ENCODE assay signal across 18 cellular contexts in the genomic region with DNA sequence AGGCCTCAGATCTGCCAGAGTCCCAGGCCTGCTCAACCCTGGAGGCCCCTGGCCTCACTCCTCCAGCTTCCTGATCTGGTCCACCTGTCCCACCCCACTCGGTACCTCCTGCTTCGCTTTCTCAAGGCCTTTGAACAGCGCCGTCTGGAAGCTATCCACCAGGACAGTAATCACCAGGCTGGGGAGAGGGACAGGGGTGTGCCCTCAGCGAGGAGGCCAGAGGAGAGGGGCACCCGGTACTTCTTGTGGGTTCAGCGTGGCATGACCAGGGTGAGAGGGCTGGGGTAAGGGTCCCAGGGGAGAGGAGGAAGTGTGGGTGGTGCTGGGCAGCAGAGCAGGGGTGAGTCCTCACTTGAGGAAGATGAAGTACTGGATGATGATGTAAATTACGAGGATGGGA. TPM values are rescaled to one million over a fixed set of nuclear protein-coding genes. Genes with fewer than 3 reads are reported as not detected.
DNase-seq lines count a peak whose midpoint lies in the region; ATAC-seq and TF ChIP-seq lines count a peak whose summit lies in the region.
"Had no signal": no experiment of that assay in that cellular context is flagged by ENCODE, and none has a peak within 500 bp of the region (broad histone marks: within the 10 kb centered on the region; RNA-seq: fewer than 3 reads in every experiment).

No MANE protein-coding gene starts in this region.

- H3K27me3 ChIP-seq in BLaER1: no peaks in the 10 kb centered on the region
- H3K27me3 ChIP-seq in osteoblast (ENCODE audit: insufficient read depth, low read length): no peaks in the 10 kb centered on the region

- DNase-seq in HFFc6: no peak
- peak; percentile 52 for DNase-seq in osteoblast (ENCODE audit: insufficient read length, low spot score, missing footprints)
- DNase-seq in activated naive CD4-positive, alpha-beta T cell treated with anti-CD3 and anti-CD28 coated beads, Interleukin-2, amount 10 ng/mL, durations not matched to agents 7 days and 5 days: no peak
- no peak for DNase-seq in activated T-cell treated with anti-CD3 and anti-CD28 coated beads, Interleukin-2, amount 50 U/mL, for 72 hours
- DNase-seq in NCI-H2029 treated with DMSO at 0.1 percent for 48 hours (lab: John Stamatoyannopoulos, UW): no peak
- DNase-seq in NK-92 treated with Interleukin-12 subunit alpha and Interleukin-12 subunit beta, amount 100 ng/mL, for 24 hours (lab: John Stamatoyannopoulos, UW): no peak
- DNase-seq: CD4-positive, alpha-beta T cell; DMS79 treated with DMSO at 0.1 percent for 48 hours; NCI-H1105; NCI-H187; NCI-H446; NCI-H774; SIG-M5 had no signal

- peaks cover 42% of the 10 kb centered on the region for H3K4me1 Mint-ChIP-seq in HFFc6 (ENCODE audit: low read depth)
- H3K4me1 Mint-ChIP-seq in activated T-helper 17 cell treated with anti-CD3 and anti-CD28 coated beads, Interleukin-2, amount 50 U/mL, for 72 hours: peaks cover 4% of the 10 kb centered on the region
- H3K4me1 Mint-ChIP-seq in activated naive CD4-positive, alpha-beta T cell treated with anti-CD3 and anti-CD28 coated beads, Interleukin-2, amount 10 ng/mL, durations not matched to agents 7 days and 5 days: peaks cover 16% of the 10 kb centered on the region
- peaks cover 12% of the 10 kb centered on the region for H3K4me1 Mint-ChIP-seq in activated T-cell treated with anti-CD3 and anti-CD28 coated beads, Interleukin-2, amount 50 U/mL, for 72 hours (ENCODE audit: low read depth)

- peak overlapping the region; percentile 78; the same call in 1 of the 2 replicates for H3K27ac Mint-ChIP-seq in HFFc6
- H3K27ac Mint-ChIP-seq in activated T-helper 17 cell treated with anti-CD3 and anti-CD28 coated beads, Interleukin-2, amount 50 U/mL, for 72 hours: peak overlapping the region; percentile 36
- no peak overlapping the region for H3K27ac Mint-ChIP-seq in activated naive CD4-positive, alpha-beta T cell treated with anti-CD3 and anti-CD28 coated beads, Interleukin-2, amount 10 ng/mL, durations not matched to agents 7 days and 5 days
- H3K27ac Mint-ChIP-seq in activated T-cell treated with anti-CD3 and anti-CD28 coated beads, Interleukin-2, amount 50 U/mL, for 72 hours: no peak overlapping the region
- H3K27ac Mint-ChIP-seq: CD4-positive, alpha-beta T cell had no signal

- H3K4me3 Mint-ChIP-seq in HFFc6: no peak overlapping the region
- peak overlapping the region; percentile 20 for H3K4me3 Mint-ChIP-seq in activated T-helper 17 cell treated with anti-CD3 and anti-CD28 coated beads, Interleukin-2, amount 50 U/mL, for 72 hours
- no peak overlapping the region for H3K4me3 Mint-ChIP-seq in activated naive CD4-positive, alpha-beta T cell treated with anti-CD3 and anti-CD28 coated beads, Interleukin-2, amount 10 ng/mL, durations not matched to agents 7 days and 5 days
- no peak overlapping the region for H3K4me3 Mint-ChIP-seq in activated T-cell treated with anti-CD3 and anti-CD28 coated beads, Interleukin-2, amount 50 U/mL, for 72 hours
- H3K4me3 Mint-ChIP-seq: CD4-positive, alpha-beta T cell had no signal

- TF ChIP-seq CTCF in HFFc6 (IDR thresholded peaks at IDR 0.05) (no peak), osteoblast (IDR thresholded peaks at IDR 0.05; ENCODE audit: extremely low read depth, low read depth, low read length) (no peak)

- ATAC-seq in activated T-helper 17 cell treated with anti-CD3 and anti-CD28 coated beads, Interleukin-2, amount 50 U/mL, for 72 hours (replicated peaks): no peak
- no peak for ATAC-seq in activated T-cell treated with anti-CD3 and anti-CD28 coated beads, Interleukin-2, amount 50 U/mL, for 72 hours (replicated peaks in 1 of 2)

- H3K36me3 ChIP-seq in BLaER1: no peaks in the 10 kb centered on the region
- H3K36me3 ChIP-seq in osteoblast (ENCODE audit: insufficient read depth, low read length): no peaks in the 10 kb centered on the region
- H3K36me3 ChIP-seq: HAP-1 had no signal

- H3K27ac ChIP-seq in BLaER1 (no peak overlapping the region), osteoblast (ENCODE audit: low read depth, low read length) (no peak overlapping the region)

- H3K4me2 ChIP-seq in BLaER1: peak overlapping the region; percentile 60
- H3K4me2 ChIP-seq in osteoblast (ENCODE audit: insufficient read depth, low read length): no peak overlapping the region

- H4K20me1 ChIP-seq in BLaER1: no peaks in the 10 kb centered on the region
- no peaks in the 10 kb centered on the region for H4K20me1 ChIP-seq in osteoblast (ENCODE audit: insufficient read depth, low read length)

- H3K9me3 Mint-ChIP-seq in HFFc6: no peaks in the 10 kb centered on the region
- no peaks in the 10 kb centered on the region for H3K9me3 Mint-ChIP-seq in activated T-helper 17 cell treated with anti-CD3 and anti-CD28 coated beads, Interleukin-2, amount 50 U/mL, for 72 hours
- no peaks in the 10 kb centered on the region for H3K9me3 Mint-ChIP-seq in activated naive CD4-positive, alpha-beta T cell treated with anti-CD3 and anti-CD28 coated beads, Interleukin-2, amount 10 ng/mL, durations not matched to agents 7 days and 5 days
- H3K9me3 Mint-ChIP-seq in activated T-cell treated with anti-CD3 and anti-CD28 coated beads, Interleukin-2, amount 50 U/mL, for 72 hours: no peaks in the 10 kb centered on the region
- H3K9me3 Mint-ChIP-seq: CD4-positive, alpha-beta T cell had no signal

- H2AFZ ChIP-seq in osteoblast (ENCODE audit: low read length): no peak overlapping the region

- H3K27me3 Mint-ChIP-seq in HFFc6 (ENCODE audit: insufficient read depth): no peaks in the 10 kb centered on the region; the same call in 1 of the 2 replicates
- peaks cover 5% of the 10 kb centered on the region for H3K27me3 Mint-ChIP-seq in activated T-helper 17 cell treated with anti-CD3 and anti-CD28 coated beads, Interleukin-2, amount 50 U/mL, for 72 hours
- peaks cover 42% of the 10 kb centered on the region for H3K27me3 Mint-ChIP-seq in activated naive CD4-positive, alpha-beta T cell treated with anti-CD3 and anti-CD28 coated beads, Interleukin-2, amount 10 ng/mL, durations not matched to agents 7 days and 5 days
- peaks cover 7% of the 10 kb centered on the region for H3K27me3 Mint-ChIP-seq in activated T-cell treated with anti-CD3 and anti-CD28 coated beads, Interleukin-2, amount 50 U/mL, for 72 hours (ENCODE audit: low read depth)

- H3K4me1 ChIP-seq in BLaER1 (peaks cover 38% of the 10 kb centered on the region), osteoblast (ENCODE audit: insufficient read depth, low read length) (peaks cover 29% of the 10 kb centered on the region)

- CTCF ChIA-PET in activated naive CD4-positive, alpha-beta T cell treated with anti-CD3 and anti-CD28 coated beads, Interleukin-2, amount 10 ng/mL, durations not matched to agents 7 days and 5 days (lab: Charles Lee): interaction anchor here (0.7 to 2.8 kb wide), 3 partner anchors 11 to 308 kb away, joined by 3 to 15 read pairs (median 4); a partner anchor contains a TSS

- no peak overlapping the region for H3K9ac ChIP-seq in BLaER1

- H3K4me3 ChIP-seq in BLaER1 (no peak overlapping the region), osteoblast (ENCODE audit: insufficient read depth, low read length) (no peak overlapping the region)
- H3K4me3 ChIP-seq: A549, HAP-1 had no signal

- H3K9me3 ChIP-seq in BLaER1 (no peaks in the 10 kb centered on the region), osteoblast (ENCODE audit: low read depth, low read length) (no peaks in the 10 kb centered on the region)
- H3K9me3 ChIP-seq: A549, HAP-1 had no signal

- no peaks in the 10 kb centered on the region for H3K36me3 Mint-ChIP-seq in HFFc6 (ENCODE audit: low read depth)
- H3K36me3 Mint-ChIP-seq in activated T-helper 17 cell treated with anti-CD3 and anti-CD28 coated beads, Interleukin-2, amount 50 U/mL, for 72 hours (ENCODE audit: low read depth): no peaks in the 10 kb centered on the region
- H3K36me3 Mint-ChIP-seq in activated naive CD4-positive, alpha-beta T cell treated with anti-CD3 and anti-CD28 coated beads, Interleukin-2, amount 10 ng/mL, durations not matched to agents 7 days and 5 days: no peaks in the 10 kb centered on the region
- H3K36me3 Mint-ChIP-seq in activated T-cell treated with anti-CD3 and anti-CD28 coated beads, Interleukin-2, amount 50 U/mL, for 72 hours (ENCODE audit: insufficient read depth in 2 of 2): no peaks in the 10 kb centered on the region

- H3K79me2 ChIP-seq in osteoblast (ENCODE audit: insufficient read depth, low read length): no peaks in the 10 kb centered on the region

RNA-seq across cellular contexts. Expression of a gene that starts 6.1 kb away (rescaled TPM):
- total RNA-seq in HFFc6 (2021; fragmentation: NEBNext Ultra II Directional; extraction: Animal tissue kit (Norgen Biotek cat#: 25700)): 1 to 10 TPM; 2.1 to 3.8 (median 2.7) TPM
- total RNA-seq in activated T-helper 17 cell treated with anti-CD3 and anti-CD28 coated beads, Interleukin-2, amount 50 U/mL, for 72 hours: 1 to 10 TPM in 1 of 2 donors, not detected in 1; 2.1 TPM
- not detected in 2 replicates for total RNA-seq in osteoblast
- under 1 TPM in 1 of 2 donors, not detected in 1; 0.49 TPM for total RNA-seq in activated T-cell treated with anti-CD3 and anti-CD28 coated beads, Interleukin-2, amount 50 U/mL, for 72 hours
- total RNA-seq: CD4-positive, alpha-beta T cell had no signal

RNA-seq across cellular contexts. Expression of a gene that starts 8.4 kb away (rescaled TPM):
- under 1 TPM in 2 of 6 experiments, not detected in 4; 0.33 to 0.83 TPM for total RNA-seq in HFFc6 (2021; fragmentation: NEBNext Ultra II Directional; extraction: Animal tissue kit (Norgen Biotek cat#: 25700))
- under 1 TPM in 1 of 2 donors, not detected in 1; 0.37 TPM for total RNA-seq in activated T-helper 17 cell treated with anti-CD3 and anti-CD28 coated beads, Interleukin-2, amount 50 U/mL, for 72 hours
- 1.8 and 2.9 TPM in 2 replicates for total RNA-seq in osteoblast
- total RNA-seq in activated T-cell treated with anti-CD3 and anti-CD28 coated beads, Interleukin-2, amount 50 U/mL, for 72 hours: under 1 TPM; 0.34 to 0.79 TPM
- total RNA-seq: CD4-positive, alpha-beta T cell; HT1080 had no signal

RNA-seq across cellular contexts. Expression of a gene that starts 17.9 kb away (rescaled TPM):
- total RNA-seq in HFFc6 (2021; fragmentation: NEBNext Ultra II Directional; extraction: Animal tissue kit (Norgen Biotek cat#: 25700)): 100 to 1,000 TPM; 257 to 337 (median 300) TPM
- total RNA-seq in activated T-helper 17 cell treated with anti-CD3 and anti-CD28 coated beads, Interleukin-2, amount 50 U/mL, for 72 hours: 100 to 1,000 TPM; 158 to 245 TPM
- 14.5 and 14.7 TPM in 2 replicates for total RNA-seq in osteoblast
- 100 to 1,000 TPM; 166 to 174 TPM for total RNA-seq in activated T-cell treated with anti-CD3 and anti-CD28 coated beads, Interleukin-2, amount 50 U/mL, for 72 hours

RNA-seq across cellular contexts. Expression of a gene that starts 18.3 kb away (rescaled TPM):
- 10 to 100 TPM; 28.6 to 36.8 (median 31.7) TPM for total RNA-seq in HFFc6 (2021; fragmentation: NEBNext Ultra II Directional; extraction: Animal tissue kit (Norgen Biotek cat#: 25700))
- 10 to 100 TPM; 47.6 to 66.3 TPM for total RNA-seq in activated T-helper 17 cell treated with anti-CD3 and anti-CD28 coated beads, Interleukin-2, amount 50 U/mL, for 72 hours
- total RNA-seq in osteoblast: 28.6 and 31.2 TPM in 2 replicates
- 10 to 100 TPM; 39.1 to 40.8 TPM for total RNA-seq in activated T-cell treated with anti-CD3 and anti-CD28 coated beads, Interleukin-2, amount 50 U/mL, for 72 hours

RNA-seq across cellular contexts. Expression of a gene that starts 28.7 kb away (rescaled TPM):
- under 1 TPM in 1 of 6 experiments, not detected in 5; 0.14 TPM for total RNA-seq in HFFc6 (2021; fragmentation: NEBNext Ultra II Directional; extraction: Animal tissue kit (Norgen Biotek cat#: 25700))
- under 1 TPM in 1 of 2 donors, not detected in 1; 0.45 TPM for total RNA-seq in activated T-helper 17 cell treated with anti-CD3 and anti-CD28 coated beads, Interleukin-2, amount 50 U/mL, for 72 hours
- total RNA-seq in osteoblast: not detected in 2 replicates
- total RNA-seq in activated T-cell treated with anti-CD3 and anti-CD28 coated beads, Interleukin-2, amount 50 U/mL, for 72 hours: under 1 TPM; 0.36 to 0.42 TPM
- total RNA-seq: CD4-positive, alpha-beta T cell; HT1080 had no signal

Comparison
In these comparisons a context has a peak if more than half of its experiments do, and no peak if none do; other contexts are left out.
1. H3K27ac Mint-ChIP-seq: peak in HFFc6 (single experiment) and activated T-helper 17 cell treated with anti-CD3 and anti-CD28 coated beads, Interleukin-2, amount 50 U/mL, for 72 hours (single experiment); none in activated naive CD4-positive, alpha-beta T cell treated with anti-CD3 and anti-CD28 coated beads, Interleukin-2, amount 10 ng/mL, durations not matched to agents 7 days and 5 days (single experiment) and activated T-cell treated with anti-CD3 and anti-CD28 coated beads, Interleukin-2, amount 50 U/mL, for 72 hours (single experiment).
2. RNA of a gene that starts 17.9 kb away (total RNA-seq): 257 to 337 TPM in HFFc6, 158 to 245 TPM in activated T-helper 17 cell treated with anti-CD3 and anti-CD28 coated beads, Interleukin-2, amount 50 U/mL, for 72 hours and 166 to 174 TPM in activated T-cell treated with anti-CD3 and anti-CD28 coated beads, Interleukin-2, amount 50 U/mL, for 72 hours; 14.5 to 14.7 TPM in osteoblast; every median in the first group is over 10 times any median in the second.